Comparison of ENCODE assay signal across 29 cellular contexts in genomic region chr17:34885076-34885475, GRCh38.
"Had no signal": no experiment of that assay in that cellular context is flagged by ENCODE, and none has a peak within 500 bp of the region (broad histone marks: within the 10 kb centered on the region; RNA-seq: fewer than 3 reads in every experiment).

No MANE protein-coding gene starts in this region.

- H3K27ac Mint-ChIP-seq: activated naive CD4-positive, alpha-beta T cell treated with anti-CD3 and anti-CD28 coated beads, Interleukin-2, amount 10 ng/mL, durations not matched to agents 7 days and 5 days; activated naive CD8-positive, alpha-beta T cell treated with anti-CD3 and anti-CD28 coated beads, Interleukin-2, amount 10 ng/mL, durations not matched to agents 7 days and 5 days; activated T-helper 1 cell treated with anti-CD3 and anti-CD28 coated beads, Interleukin-12 subunit alpha, Interleukin-12 subunit beta, Interleukin-2, Interleukin-4 antibody, amounts not matched to agents 30 ng/mL and 10 ng/mL and 1 ng/mL, durations not matched to agents 14 hours and 24 hours and 36 hours; brain; nephron; stimulated activated memory B cell treated with anti-CD40 and anti-IgM and Interleukin-4, amounts not matched to agents 10 μg/mL and 1 μg/mL and 100 μg/mL, for 72 hours; stimulated activated naive CD8-positive, alpha-beta T cell treated with anti-CD3 and anti-CD28 coated beads, Interleukin-15, amount 100 ng/mL, for 72 hours; type B pancreatic cell had no signal

- H3K9me3 Mint-ChIP-seq: activated naive CD4-positive, alpha-beta T cell treated with anti-CD3 and anti-CD28 coated beads, Interleukin-2, amount 10 ng/mL, durations not matched to agents 7 days and 5 days; activated naive CD8-positive, alpha-beta T cell treated with anti-CD3 and anti-CD28 coated beads, Interleukin-2, amount 10 ng/mL, durations not matched to agents 7 days and 5 days; activated T-helper 1 cell treated with anti-CD3 and anti-CD28 coated beads, Interleukin-12 subunit alpha, Interleukin-12 subunit beta, Interleukin-2, Interleukin-4 antibody, amounts not matched to agents 30 ng/mL and 10 ng/mL and 1 ng/mL, durations not matched to agents 14 hours and 24 hours and 36 hours; type B pancreatic cell had no signal

- ATAC-seq: activated CD4-positive, CD25-positive, alpha-beta regulatory T cell treated with anti-CD3 and anti-CD28 coated beads, Interleukin-2, amount 50 U/mL, for 24 hours; mucosa of descending colon; sciatic nerve; stimulated activated memory B cell treated with anti-CD40 and anti-IgM and Interleukin-4, amounts not matched to agents 10 μg/mL and 1 μg/mL and 100 μg/mL, for 72 hours; stimulated activated naive CD8-positive, alpha-beta T cell treated with anti-CD3 and anti-CD28 coated beads, Interleukin-15, amount 100 ng/mL, for 72 hours had no signal

- H3K4me3 Mint-ChIP-seq: activated naive CD4-positive, alpha-beta T cell treated with anti-CD3 and anti-CD28 coated beads, Interleukin-2, amount 10 ng/mL, durations not matched to agents 7 days and 5 days; activated naive CD8-positive, alpha-beta T cell treated with anti-CD3 and anti-CD28 coated beads, Interleukin-2, amount 10 ng/mL, durations not matched to agents 7 days and 5 days; activated T-helper 1 cell treated with anti-CD3 and anti-CD28 coated beads, Interleukin-12 subunit alpha, Interleukin-12 subunit beta, Interleukin-2, Interleukin-4 antibody, amounts not matched to agents 30 ng/mL and 10 ng/mL and 1 ng/mL, durations not matched to agents 14 hours and 24 hours and 36 hours; brain; nephron; stimulated activated memory B cell treated with anti-CD40 and anti-IgM and Interleukin-4, amounts not matched to agents 10 μg/mL and 1 μg/mL and 100 μg/mL, for 72 hours; stimulated activated naive CD8-positive, alpha-beta T cell treated with anti-CD3 and anti-CD28 coated beads, Interleukin-15, amount 100 ng/mL, for 72 hours; type B pancreatic cell had no signal

- DNase-seq: activated CD4-positive, alpha-beta T cell treated with anti-CD3 and anti-CD28 coated beads for 48 hours; activated CD4-positive, alpha-beta T cell treated with anti-CD3 and anti-CD28 coated beads, Interleukin-2, amount 50 U/mL, for 48 hours; activated CD8-positive, alpha-beta memory T cell treated with anti-CD3 and anti-CD28 coated beads for 24 hours; activated effector memory CD4-positive, alpha-beta T cell treated with anti-CD3 and anti-CD28 coated beads, Interleukin-2, amount 50 U/mL, for 16 hours; activated naive CD4-positive, alpha-beta T cell treated with anti-CD3 and anti-CD28 coated beads, Interleukin-2, amount 10 ng/mL, durations not matched to agents 7 days and 5 days; activated naive CD8-positive, alpha-beta T cell treated with anti-CD3 and anti-CD28 coated beads, Interleukin-2, amount 10 ng/mL, durations not matched to agents 7 days and 5 days; cerebellar nuclear complex; colonic mucosa; effector CD8-positive, alpha-beta T cell; islet precursor cell; left ventricle myocardium inferior; mucosa of descending colon; ovary; retina; small intestine; stimulated activated CD4-positive, alpha-beta T cell treated with anti-CD3 and anti-CD28 coated beads, Interleukin-1b, Interleukin-23, amount 100 ng/mL, for 48 hours; stimulated activated CD4-positive, alpha-beta T cell treated with anti-CD3 and anti-CD28 coated beads, Interleukin-4, amount 100 ng/mL, for 4 hours; stimulated activated CD8-positive, alpha-beta memory T cell treated with anti-CD3 and anti-CD28 coated beads, Interleukin-4, amount 100 ng/mL, for 48 hours; stimulated activated naive CD8-positive, alpha-beta T cell treated with anti-CD3 and anti-CD28 coated beads, Interleukin-15, amount 100 ng/mL, for 72 hours; substantia nigra; T-helper 2 cell; uterus had no signal

- H3K4me1 Mint-ChIP-seq: activated naive CD4-positive, alpha-beta T cell treated with anti-CD3 and anti-CD28 coated beads, Interleukin-2, amount 10 ng/mL, durations not matched to agents 7 days and 5 days; nephron; stimulated activated naive CD8-positive, alpha-beta T cell treated with anti-CD3 and anti-CD28 coated beads, Interleukin-15, amount 100 ng/mL, for 72 hours had no signal

- H3K36me3 Mint-ChIP-seq: activated naive CD4-positive, alpha-beta T cell treated with anti-CD3 and anti-CD28 coated beads, Interleukin-2, amount 10 ng/mL, durations not matched to agents 7 days and 5 days; activated naive CD8-positive, alpha-beta T cell treated with anti-CD3 and anti-CD28 coated beads, Interleukin-2, amount 10 ng/mL, durations not matched to agents 7 days and 5 days; brain; stimulated activated memory B cell treated with anti-CD40 and anti-IgM and Interleukin-4, amounts not matched to agents 10 μg/mL and 1 μg/mL and 100 μg/mL, for 72 hours; type B pancreatic cell had no signal
